In the genomic region with DNA sequence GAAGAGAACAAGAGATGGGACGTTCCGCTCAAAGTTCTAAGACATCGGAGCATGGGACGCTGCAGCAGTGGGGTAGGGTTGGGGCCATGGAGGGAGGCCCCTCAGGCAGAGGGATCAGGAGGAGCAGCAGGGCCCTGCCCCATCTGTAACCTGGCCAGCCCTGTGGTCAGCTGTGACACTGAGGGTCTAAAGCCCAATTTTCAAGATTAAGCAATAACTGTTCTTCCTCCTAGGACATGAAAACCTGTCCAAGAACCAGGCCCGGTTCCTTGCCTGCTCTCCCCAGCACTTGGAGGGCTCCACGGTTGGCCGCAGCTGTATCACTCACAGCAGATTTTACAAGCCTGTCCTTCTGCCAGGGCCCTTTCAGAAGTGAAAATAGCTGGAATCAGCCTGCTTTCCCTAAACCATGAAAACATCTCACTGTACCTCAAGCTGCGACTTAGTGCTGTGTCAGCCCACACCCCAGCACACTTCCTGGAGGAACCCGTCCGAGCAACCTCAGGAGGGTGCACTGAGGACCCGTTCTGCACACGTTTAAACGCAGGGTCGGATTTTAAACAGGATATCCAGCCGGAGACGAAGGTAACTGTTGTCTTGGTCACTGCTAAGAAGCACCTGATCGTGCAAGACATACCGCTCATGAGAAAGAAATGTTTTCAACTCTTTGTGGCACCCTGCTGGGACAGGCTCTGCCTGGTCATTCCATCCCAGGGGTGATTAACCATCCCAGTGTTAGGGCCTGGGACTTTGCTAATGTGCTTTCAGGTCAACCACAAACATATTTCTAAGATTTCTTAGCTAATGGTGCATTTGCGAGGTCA, we compare ENCODE assay signal across 11 cellular contexts.
DNase-seq lines count a peak whose midpoint lies in the region; ATAC-seq, FAIRE-seq and TF ChIP-seq lines count a peak whose summit lies in the region.
"Had no signal": no experiment of that assay in that cellular context is flagged by ENCODE, and none has a peak within 500 bp of the region (broad histone marks: within the 10 kb centered on the region; RNA-seq: fewer than 3 reads in every experiment).

No MANE protein-coding gene starts in this region.

- H3K4me1 ChIP-seq in smooth muscle cell (ENCODE audit: low read depth), result peaks cover 21% of the 10 kb centered on the region

- intact Hi-C loops in lower leg skin (cut with DNase I; ENCODE audit: low total_unique reads), result no loop called here

- FAIRE-seq in frontal cortex (lab: Jason Lieb, UNC), result no peak
- FAIRE-seq: D721Med, GM18507 had no signal

- no peak overlapping the region for H3K4me3 ChIP-seq in lower leg skin (ENCODE audit: low read depth, poor library complexity, severe bottlenecking)
- peak overlapping the region; percentile 15 for H3K4me3 ChIP-seq in smooth muscle cell

- TF ChIP-seq CTCF in lower leg skin (IDR thresholded peaks at IDR 0.05) (no peak), smooth muscle cell (IDR thresholded peaks at IDR 0.05; ENCODE audit: borderline replicate concordance, insufficient read depth, poor library complexity, severe bottlenecking) (no peak)

- no peak overlapping the region for H3K9ac ChIP-seq in smooth muscle cell (ENCODE audit: low read depth)

- H3K27ac ChIP-seq in smooth muscle cell (ENCODE audit: low read depth), result peak overlapping the region; percentile 70

- H3K79me2 ChIP-seq in smooth muscle cell (ENCODE audit: low read depth), result no peaks in the 10 kb centered on the region

- no peak overlapping the region for H2AFZ ChIP-seq in smooth muscle cell (ENCODE audit: low read depth)

- H3K36me3 ChIP-seq in smooth muscle cell (ENCODE audit: low read depth), result no peaks in the 10 kb centered on the region

- peaks cover 6% of the 10 kb centered on the region for H4K20me1 ChIP-seq in smooth muscle cell (ENCODE audit: low read depth)

- H3K27me3 ChIP-seq in smooth muscle cell (ENCODE audit: low read depth), result no peaks in the 10 kb centered on the region

- WGBS in lower leg skin, 2 donors, result 62 to 73% methylated on average over 19 of the region's 19 CpGs
- WGBS in smooth muscle cell (ENCODE audit: low lambda C conversion rate), result 31% methylated on average over 19 of the region's 19 CpGs

- H3F3A ChIP-seq in smooth muscle cell (ENCODE audit: low read depth), result peaks cover 25% of the 10 kb centered on the region

- ATAC-seq in HG03521 (IDR thresholded peaks at IDR 0.05; ENCODE audit: unreplicated experiment) (no peak), HG03045 (IDR thresholded peaks at IDR 0.05; ENCODE audit: unreplicated experiment) (no peak)
- ATAC-seq: PC-3 had no signal

- no peak for TF ChIP-seq POLR2A in lower leg skin (IDR thresholded peaks at IDR 0.05)

- no peaks in the 10 kb centered on the region for H3K9me3 ChIP-seq in smooth muscle cell (replicated peaks; ENCODE audit: low read depth)

- DNase-seq in H4 (ENCODE audit: low spot score) (peak; percentile 36), astrocyte of the hippocampus (ENCODE audit: low read depth, low spot score) (peak; percentile 45), lower leg skin (ENCODE audit: low spot score in 2 of 2) (peak; percentile 58 to 86), smooth muscle cell (lab: John Stamatoyannopoulos, UW; ENCODE audit: unreplicated experiment) (no peak), SHP77 (lab: John Stamatoyannopoulos, UW) (no peak), frontal cortex (ENCODE audit: low spot score in 2 of 2) (no peak)
- DNase-seq: PC-3 had no signal

- peak overlapping the region; percentile 74 for H3K4me2 ChIP-seq in smooth muscle cell

Comparison
In these comparisons a context has a peak if more than half of its experiments do, and no peak if none do; other contexts are left out.
1. DNase-seq: peak in H4 (single experiment), astrocyte of the hippocampus (single experiment) and lower leg skin (2 of 2); none in smooth muscle cell (single experiment), SHP77 (0 of 2) and frontal cortex (0 of 2).